In the genomic region with DNA sequence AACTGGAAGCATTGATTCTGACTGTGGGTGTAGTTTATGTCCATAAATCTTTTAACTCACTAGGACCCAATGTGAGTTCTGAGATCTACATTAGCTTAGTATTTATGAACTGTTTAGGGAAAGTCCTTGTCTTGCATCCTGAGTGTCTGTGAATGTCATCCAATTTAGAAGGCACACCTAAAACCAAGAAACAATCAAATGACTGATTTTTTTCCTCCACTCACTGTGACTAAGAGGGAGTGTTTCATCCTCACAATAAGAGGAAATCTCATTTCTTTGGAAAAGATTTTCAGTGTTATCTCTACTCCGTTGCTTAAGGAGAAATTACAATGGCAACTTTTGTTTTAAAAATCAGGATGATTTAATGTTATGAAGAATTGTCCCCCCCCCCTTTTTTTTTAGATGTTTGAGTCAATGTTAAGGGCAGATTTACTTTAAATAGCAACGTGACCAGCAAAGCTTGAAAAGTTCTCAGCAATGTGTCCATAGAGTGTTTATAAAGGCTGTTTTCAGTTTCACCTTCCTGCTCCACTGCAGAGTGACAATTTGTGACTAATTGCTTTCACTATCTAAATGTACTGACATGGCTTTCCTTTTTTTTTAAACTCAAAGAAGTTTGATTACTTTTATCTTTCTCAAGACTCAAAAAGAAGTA, we compare ENCODE assay signal across 9 cellular contexts.
DNase-seq lines count a peak whose midpoint lies in the region; ATAC-seq and TF ChIP-seq lines count a peak whose summit lies in the region.
"Had no signal": no experiment of that assay in that cellular context is flagged by ENCODE, and none has a peak within 500 bp of the region (broad histone marks: within the 10 kb centered on the region; RNA-seq: fewer than 3 reads in every experiment).

No MANE protein-coding gene starts in this region.

- 8 to 9% methylated on average over 2 of the region's 2 CpGs for WGBS in aorta, 2 donors

- intact Hi-C loops in left ventricle myocardium inferior (cut with micrococcal nuclease) (no loop called here), cardiac septum (cut with DNase I) (loop anchor here (1.0 to 10.0 kb wide), 3 partner anchors 45 to 142 kb away; no protein-coding TSS in a partner anchor), aorta (cut with DNase I) (no loop called here)

- H3K4me3 ChIP-seq in left ventricle myocardium inferior (peak overlapping the region; percentile 6), aorta (ENCODE audit: low read length in 2 of 2) (no peak overlapping the region)

- H3K4me1 ChIP-seq in left ventricle myocardium inferior (no peaks in the 10 kb centered on the region), aorta (ENCODE audit: control insufficient read depth in 1 of 2, insufficient read depth in 2 of 2, low read length in 2 of 2) (no peaks in the 10 kb centered on the region)

- H3K27me3 ChIP-seq in left ventricle myocardium inferior (ENCODE audit: low read depth) (no peaks in the 10 kb centered on the region), aorta (ENCODE audit: control insufficient read depth in 1 of 2, insufficient read depth in 2 of 2, low read length in 1 of 2) (no peaks in the 10 kb centered on the region)

- peaks cover 16% of the 10 kb centered on the region for H3K9me3 ChIP-seq in left ventricle myocardium inferior (replicated peaks)
- no peaks in the 10 kb centered on the region for H3K9me3 ChIP-seq in aorta (ENCODE audit: control insufficient read depth, low read length)

- ATAC-seq in HG02840 (IDR thresholded peaks at IDR 0.05; ENCODE audit: low FRiP score, unreplicated experiment) (peak; percentile 100), aorta (ENCODE audit: low FRiP score) (no peak)

- H3K36me3 ChIP-seq in left ventricle myocardium inferior (no peaks in the 10 kb centered on the region), aorta (ENCODE audit: control insufficient read depth in 1 of 2, insufficient read depth in 2 of 2, low read length in 1 of 2) (no peaks in the 10 kb centered on the region)

- TF ChIP-seq CTCF in left ventricle myocardium inferior (IDR thresholded peaks at IDR 0.05; ENCODE audit: borderline replicate concordance), result no peak

- no peak for DNase-seq in left ventricle myocardium inferior
- DNase-seq in cardiac septum (ENCODE audit: low spot score), result no peak
- peak; percentile 26 for DNase-seq in OCI-M1 (lab: John Stamatoyannopoulos, UW)
- no peak for DNase-seq in cerebellar nuclear complex (lab: John Stamatoyannopoulos, UW)
- no peak for DNase-seq in NCI-H128 (lab: John Stamatoyannopoulos, UW; ENCODE audit: unreplicated experiment)
- no peak for DNase-seq in ecto neural progenitor cell (ENCODE audit: low spot score)
- DNase-seq in aorta, result no peak
- DNase-seq: C1 segment of cervical spinal cord had no signal

- H3K27ac ChIP-seq in left ventricle myocardium inferior (replicated peaks) (peak overlapping the region; percentile 76), aorta (ENCODE audit: low read depth in 1 of 2, low read length in 2 of 2) (no peak overlapping the region)
